ENCODE assay signal across 1 cellular context in the genomic region with DNA sequence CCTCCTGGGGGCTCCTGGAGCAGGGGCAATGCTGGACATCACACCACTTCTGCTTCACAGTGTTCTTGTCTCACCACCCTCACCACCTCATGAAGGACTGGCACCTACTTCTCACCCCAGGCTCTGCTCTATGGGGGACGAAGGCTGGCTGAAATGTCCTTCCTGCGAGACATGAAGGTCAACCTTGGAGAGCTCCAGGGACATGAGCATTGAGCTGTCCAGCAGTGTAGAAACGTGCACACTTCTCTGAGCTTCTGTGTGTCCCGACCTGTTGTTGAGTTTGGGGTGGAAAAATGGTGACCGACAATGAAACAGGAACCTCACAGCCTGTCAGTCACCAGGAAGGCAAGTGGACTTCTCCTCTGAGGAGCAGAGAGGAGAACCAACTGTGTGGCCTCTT.
TF ChIP-seq lines count a peak whose summit lies in the region.

No MANE protein-coding gene starts in this region.

TF ChIP-seq in SK-N-SH, 30 proteins besides CTCF, POLR2A, EP300 and RAD21:
- TF ChIP-seq, protein P1, sequence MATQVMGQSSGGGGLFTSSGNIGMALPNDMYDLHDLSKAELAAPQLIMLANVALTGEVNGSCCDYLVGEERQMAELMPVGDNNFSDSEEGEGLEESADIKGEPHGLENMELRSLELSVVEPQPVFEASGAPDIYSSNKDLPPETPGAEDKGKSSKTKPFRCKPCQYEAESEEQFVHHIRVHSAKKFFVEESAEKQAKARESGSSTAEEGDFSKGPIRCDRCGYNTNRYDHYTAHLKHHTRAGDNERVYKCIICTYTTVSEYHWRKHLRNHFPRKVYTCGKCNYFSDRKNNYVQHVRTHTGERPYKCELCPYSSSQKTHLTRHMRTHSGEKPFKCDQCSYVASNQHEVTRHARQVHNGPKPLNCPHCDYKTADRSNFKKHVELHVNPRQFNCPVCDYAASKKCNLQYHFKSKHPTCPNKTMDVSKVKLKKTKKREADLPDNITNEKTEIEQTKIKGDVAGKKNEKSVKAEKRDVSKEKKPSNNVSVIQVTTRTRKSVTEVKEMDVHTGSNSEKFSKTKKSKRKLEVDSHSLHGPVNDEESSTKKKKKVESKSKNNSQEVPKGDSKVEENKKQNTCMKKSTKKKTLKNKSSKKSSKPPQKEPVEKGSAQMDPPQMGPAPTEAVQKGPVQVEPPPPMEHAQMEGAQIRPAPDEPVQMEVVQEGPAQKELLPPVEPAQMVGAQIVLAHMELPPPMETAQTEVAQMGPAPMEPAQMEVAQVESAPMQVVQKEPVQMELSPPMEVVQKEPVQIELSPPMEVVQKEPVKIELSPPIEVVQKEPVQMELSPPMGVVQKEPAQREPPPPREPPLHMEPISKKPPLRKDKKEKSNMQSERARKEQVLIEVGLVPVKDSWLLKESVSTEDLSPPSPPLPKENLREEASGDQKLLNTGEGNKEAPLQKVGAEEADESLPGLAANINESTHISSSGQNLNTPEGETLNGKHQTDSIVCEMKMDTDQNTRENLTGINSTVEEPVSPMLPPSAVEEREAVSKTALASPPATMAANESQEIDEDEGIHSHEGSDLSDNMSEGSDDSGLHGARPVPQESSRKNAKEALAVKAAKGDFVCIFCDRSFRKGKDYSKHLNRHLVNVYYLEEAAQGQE (IDR thresholded peaks at IDR 0.05; ENCODE audit: low read depth, low read length), result peak; percentile 74; the same call in 1 of the 2 replicates
- TF ChIP-seq, protein P2, sequence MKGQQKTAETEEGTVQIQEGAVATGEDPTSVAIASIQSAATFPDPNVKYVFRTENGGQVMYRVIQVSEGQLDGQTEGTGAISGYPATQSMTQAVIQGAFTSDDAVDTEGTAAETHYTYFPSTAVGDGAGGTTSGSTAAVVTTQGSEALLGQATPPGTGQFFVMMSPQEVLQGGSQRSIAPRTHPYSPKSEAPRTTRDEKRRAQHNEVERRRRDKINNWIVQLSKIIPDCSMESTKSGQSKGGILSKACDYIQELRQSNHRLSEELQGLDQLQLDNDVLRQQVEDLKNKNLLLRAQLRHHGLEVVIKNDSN (IDR thresholded peaks at IDR 0.05; ENCODE audit: borderline replicate concordance, low read depth), result no peak
- TF ChIP-seq NFIC (IDR thresholded peaks at IDR 0.05; ENCODE audit: borderline replicate concordance) (no peak), ELF1 (IDR thresholded peaks at IDR 0.05) (no peak)
- TF ChIP-seq, protein P3, sequence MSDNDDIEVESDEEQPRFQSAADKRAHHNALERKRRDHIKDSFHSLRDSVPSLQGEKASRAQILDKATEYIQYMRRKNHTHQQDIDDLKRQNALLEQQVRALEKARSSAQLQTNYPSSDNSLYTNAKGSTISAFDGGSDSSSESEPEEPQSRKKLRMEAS (IDR thresholded peaks at IDR 0.05; ENCODE audit: low read depth), result no peak
